Comparison of ENCODE assay signal across 13 cellular contexts in the genomic region with DNA sequence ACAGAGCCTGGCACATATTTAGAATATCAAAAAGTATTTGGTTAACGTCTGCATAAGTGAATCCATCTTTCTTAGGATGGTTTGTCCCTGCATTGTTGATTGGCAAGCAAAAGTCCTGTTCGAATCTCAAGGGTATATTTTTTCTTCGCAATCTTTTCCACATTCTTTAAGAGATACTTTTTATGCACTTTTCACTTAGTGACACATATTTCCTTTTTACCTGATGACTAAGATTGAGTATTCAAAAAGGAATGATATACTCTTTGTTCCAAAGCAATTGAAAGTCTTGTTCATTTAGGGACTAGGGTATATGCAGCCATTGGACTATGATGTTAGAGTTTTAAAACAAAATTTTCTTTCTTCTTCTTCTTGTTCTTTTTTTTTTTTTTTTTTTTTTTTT.
"Had no signal": no experiment of that assay in that cellular context is flagged by ENCODE, and none has a peak within 500 bp of the region (broad histone marks: within the 10 kb centered on the region; RNA-seq: fewer than 3 reads in every experiment).

No MANE protein-coding gene starts in this region.

- DNase-seq: activated CD4-positive, alpha-beta T cell treated with anti-CD3 and anti-CD28 coated beads for 48 hours; activated naive CD4-positive, alpha-beta T cell; aorta; left colon; naive thymus-derived CD4-positive, alpha-beta T cell; T-helper 9 cell; tibial artery; WERI-Rb-1 had no signal

- H3K27ac Mint-ChIP-seq: activated T-helper 1 cell treated with anti-CD3 and anti-CD28 coated beads, Interleukin-12 subunit alpha, Interleukin-12 subunit beta, Interleukin-2, Interleukin-4 antibody, amounts not matched to agents 30 ng/mL and 10 ng/mL and 1 ng/mL, durations not matched to agents 14 hours and 24 hours and 36 hours; naive thymus-derived CD4-positive, alpha-beta T cell had no signal

- ATAC-seq: left colon; naive thymus-derived CD4-positive, alpha-beta T cell had no signal

- H3K27me3 Mint-ChIP-seq: naive thymus-derived CD4-positive, alpha-beta T cell had no signal

- H3K4me1 ChIP-seq: right atrium auricular region, tibial artery, vagina had no signal

- H3K36me3 Mint-ChIP-seq: naive thymus-derived CD4-positive, alpha-beta T cell had no signal

- H3K36me3 ChIP-seq: cardiac muscle cell, right atrium auricular region, tibial artery, vagina, WERI-Rb-1 had no signal

- H3K4me1 Mint-ChIP-seq: naive thymus-derived CD4-positive, alpha-beta T cell had no signal

- H3K27me3 ChIP-seq: cardiac muscle cell, right atrium auricular region, tibial artery, vagina had no signal

- H3K9me3 Mint-ChIP-seq: activated T-helper 1 cell treated with anti-CD3 and anti-CD28 coated beads, Interleukin-12 subunit alpha, Interleukin-12 subunit beta, Interleukin-2, Interleukin-4 antibody, amounts not matched to agents 30 ng/mL and 10 ng/mL and 1 ng/mL, durations not matched to agents 14 hours and 24 hours and 36 hours had no signal

- H3K9me3 ChIP-seq: right atrium auricular region, tibial artery, vagina had no signal

- H3K4me3 ChIP-seq: cardiac muscle cell, right atrium auricular region, skin epidermis, tibial artery, vagina had no signal

- H3K4me3 Mint-ChIP-seq: activated T-helper 1 cell treated with anti-CD3 and anti-CD28 coated beads, Interleukin-12 subunit alpha, Interleukin-12 subunit beta, Interleukin-2, Interleukin-4 antibody, amounts not matched to agents 30 ng/mL and 10 ng/mL and 1 ng/mL, durations not matched to agents 14 hours and 24 hours and 36 hours; naive thymus-derived CD4-positive, alpha-beta T cell had no signal

- H3K27ac ChIP-seq: cardiac muscle cell, right atrium auricular region, skin epidermis, tibial artery, vagina, WERI-Rb-1 had no signal
